1 cellular context compared by ENCODE assay signal in genomic region chr5:167489202-167489601, GRCh38.
TF ChIP-seq lines count a peak whose summit lies in the region.

No MANE protein-coding gene starts in this region.

TF ChIP-seq in HepG2, 621 proteins besides CTCF, POLR2A, EP300 and RAD21 (continued from another document):
- no peak for TF ChIP-seq NCOR1 (IDR thresholded peaks at IDR 0.05; ENCODE audit: borderline replicate concordance, low read length)
- no peak for TF ChIP-seq KDM4B (CRISPR knock-in tag; IDR thresholded peaks at IDR 0.05)
- no peak for TF ChIP-seq MTF2 (CRISPR knock-in tag; IDR thresholded peaks at IDR 0.05; ENCODE audit: borderline replicate concordance)
- TF ChIP-seq FOXO1 (CRISPR knock-in tag; IDR thresholded peaks at IDR 0.05) = no peak
- TF ChIP-seq BORCS8-MEF2B (CRISPR knock-in tag; IDR thresholded peaks at IDR 0.05) = no peak
- TF ChIP-seq, protein P1, sequence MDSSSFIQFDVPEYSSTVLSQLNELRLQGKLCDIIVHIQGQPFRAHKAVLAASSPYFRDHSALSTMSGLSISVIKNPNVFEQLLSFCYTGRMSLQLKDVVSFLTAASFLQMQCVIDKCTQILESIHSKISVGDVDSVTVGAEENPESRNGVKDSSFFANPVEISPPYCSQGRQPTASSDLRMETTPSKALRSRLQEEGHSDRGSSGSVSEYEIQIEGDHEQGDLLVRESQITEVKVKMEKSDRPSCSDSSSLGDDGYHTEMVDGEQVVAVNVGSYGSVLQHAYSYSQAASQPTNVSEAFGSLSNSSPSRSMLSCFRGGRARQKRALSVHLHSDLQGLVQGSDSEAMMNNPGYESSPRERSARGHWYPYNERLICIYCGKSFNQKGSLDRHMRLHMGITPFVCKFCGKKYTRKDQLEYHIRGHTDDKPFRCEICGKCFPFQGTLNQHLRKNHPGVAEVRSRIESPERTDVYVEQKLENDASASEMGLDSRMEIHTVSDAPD (CRISPR knock-in tag; IDR thresholded peaks at IDR 0.05) = no peak
- no peak for TF ChIP-seq ZNF678 (CRISPR knock-in tag; IDR thresholded peaks at IDR 0.05)
- TF ChIP-seq NFIB (CRISPR knock-in tag; IDR thresholded peaks at IDR 0.05; ENCODE audit: borderline replicate concordance) = no peak
- TF ChIP-seq ZNF263 (CRISPR knock-in tag; IDR thresholded peaks at IDR 0.05) = no peak
- TF ChIP-seq ZNF276 (CRISPR knock-in tag; IDR thresholded peaks at IDR 0.05; ENCODE audit: low read depth) = no peak
- TF ChIP-seq ZNF83 (CRISPR knock-in tag; IDR thresholded peaks at IDR 0.05; ENCODE audit: borderline replicate concordance) = no peak
- TF ChIP-seq ZNF619 (CRISPR knock-in tag; IDR thresholded peaks at IDR 0.05) = no peak
- no peak for TF ChIP-seq ZSCAN31 (CRISPR knock-in tag; IDR thresholded peaks at IDR 0.05; ENCODE audit: low read depth)
- no peak for TF ChIP-seq TRAFD1 (CRISPR knock-in tag; IDR thresholded peaks at IDR 0.05; ENCODE audit: borderline replicate concordance)
- no peak for TF ChIP-seq HMG20A (CRISPR knock-in tag; IDR thresholded peaks at IDR 0.05; ENCODE audit: borderline replicate concordance)
